Comparison of ENCODE assay signal across 8 cellular contexts in the genomic region with DNA sequence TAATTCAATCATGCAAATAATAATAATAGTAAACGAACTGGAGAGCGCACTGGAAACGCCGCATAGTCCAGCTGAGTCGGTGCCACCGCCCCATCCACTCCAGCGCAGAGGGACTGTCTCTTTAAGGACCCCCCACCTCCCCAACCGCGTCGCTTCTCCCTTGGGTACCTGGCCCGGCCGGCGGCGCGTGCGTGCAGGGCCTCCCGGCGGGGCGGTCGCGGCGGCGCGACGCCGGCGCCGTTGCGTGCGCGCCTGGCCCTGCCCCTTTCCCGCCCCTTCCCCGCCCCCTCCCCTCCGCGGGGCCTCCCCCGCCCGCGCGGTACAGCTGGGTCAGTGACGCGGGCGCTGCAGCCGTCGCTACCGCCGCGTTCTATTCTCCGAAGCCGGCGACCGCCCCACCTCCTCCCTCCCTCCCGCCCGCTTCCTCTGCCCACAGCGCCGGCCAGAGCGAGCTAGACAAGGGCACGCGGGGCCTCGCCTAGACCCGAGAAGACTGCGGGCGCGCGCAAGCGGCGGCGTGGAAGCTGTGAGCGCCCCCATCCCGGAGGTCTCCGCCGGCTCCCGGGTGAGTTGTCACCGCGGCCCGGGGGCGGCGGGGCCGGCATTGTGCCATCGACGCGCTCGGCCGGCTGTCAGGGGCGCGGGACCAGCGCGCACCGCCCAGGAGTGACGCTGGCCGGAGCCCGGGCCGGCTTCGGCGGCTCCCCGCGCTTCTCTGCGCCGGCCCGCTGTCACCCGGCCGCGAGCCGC. TPM values are rescaled to one million over a fixed set of nuclear protein-coding genes. Genes with fewer than 3 reads are reported as not detected.
A peak's percentile ranks its signal among the peaks of the same experiment; 100 is the strongest.
DNase-seq lines count a peak whose midpoint lies in the region; ATAC-seq and TF ChIP-seq lines count a peak whose summit lies in the region.

A gene with protein sequence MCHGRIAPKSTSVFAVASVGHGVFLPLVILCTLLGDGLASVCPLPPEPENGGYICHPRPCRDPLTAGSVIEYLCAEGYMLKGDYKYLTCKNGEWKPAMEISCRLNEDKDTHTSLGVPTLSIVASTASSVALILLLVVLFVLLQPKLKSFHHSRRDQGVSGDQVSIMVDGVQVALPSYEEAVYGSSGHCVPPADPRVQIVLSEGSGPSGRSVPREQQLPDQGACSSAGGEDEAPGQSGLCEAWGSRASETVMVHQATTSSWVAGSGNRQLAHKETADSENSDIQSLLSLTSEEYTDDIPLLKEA (plus strand): TSS at position 333 of the 750 bp plus-strand sequence. CDS start 46,997 bp downstream, outside the sequence.

- peak within 1 kb of the TSS; percentile 89 for H3K4me2 ChIP-seq in IMR-90 (ENCODE audit: low read depth, low read length)
- peak within 1 kb of the TSS; percentile 97 for H3K4me2 ChIP-seq in OCI-LY3 (ENCODE audit: low read length)

- POLR2A ChIA-PET in IMR-90 (lab: Charles Lee; ENCODE audit: unreplicated experiment): interaction anchor here (0.6 kb wide), 2 partner anchors 95 to 309 kb away, joined by 3 to 6 read pairs; no protein-coding TSS in a partner anchor

- H3K18ac ChIP-seq in IMR-90 (ENCODE audit: low read depth, low read length): peak within 1 kb of the TSS; percentile 40

- dilution Hi-C loops in IMR-90 (cut with HindIII; ENCODE audit: low sequenced_read_pairs, unreplicated experiment): no loop called here

- peak within 1 kb of the TSS; percentile 58 for H4K91ac ChIP-seq in IMR-90 (ENCODE audit: insufficient read depth, low read depth, low read length)

- H3K27ac ChIP-seq in IMR-90 (ENCODE audit: insufficient read depth, low read length): peak within 1 kb of the TSS; percentile 85
- H3K27ac ChIP-seq in OCI-LY3 (ENCODE audit: low read length): peak within 1 kb of the TSS; percentile 96

- H2AFZ ChIP-seq in IMR-90 (replicated peaks; ENCODE audit: low read length, poor library complexity): peak within 1 kb of the TSS; percentile 89
- H2AFZ ChIP-seq in OCI-LY3 (ENCODE audit: low read depth, low read length): peak within 1 kb of the TSS; percentile 84

- H3K9me3 ChIP-seq in IMR-90 (ENCODE audit: control insufficient read depth, insufficient read depth, low read length): no peaks in the 10 kb centered on the region
- no peaks in the 10 kb centered on the region for H3K9me3 ChIP-seq in OCI-LY3 (ENCODE audit: insufficient read depth, low read length)
- no peaks in the 10 kb centered on the region for H3K9me3 ChIP-seq in mononuclear cell (ENCODE audit: low read depth, low read length)

- peak within 1 kb of the TSS; percentile 91 to 93 for H4K8ac ChIP-seq in IMR-90 (ENCODE audit: low read depth in 2 of 2, low read length in 2 of 2)

- no peaks in the 10 kb centered on the region for H3K27me3 ChIP-seq in IMR-90 (ENCODE audit: control insufficient read depth, insufficient read depth, low read length)
- no peaks in the 10 kb centered on the region for H3K27me3 ChIP-seq in OCI-LY3 (ENCODE audit: low read depth, low read length)
- H3K27me3 ChIP-seq in mononuclear cell (ENCODE audit: insufficient read depth, low read length): no peaks in the 10 kb centered on the region

- H3K79me1 ChIP-seq in IMR-90 (ENCODE audit: low read depth in 1 of 2, low read length in 2 of 2): peaks cover 18 to 51% of the 10 kb centered on the region in 2 experiments

- peak within 1 kb of the TSS; percentile 92 for H3K4ac ChIP-seq in IMR-90 (ENCODE audit: low read depth, low read length)

- BruUV-seq in IMR-90 (replicated peaks; lab: Mats Ljungman, UMichigan): no TSS peak

- intact Hi-C loops in IMR-90 (cut with micrococcal nuclease): loop anchor here (2.0 to 5.0 kb wide), 2 partner anchors 36 to 107 kb away; no protein-coding TSS in a partner anchor

- H3K4me1 ChIP-seq in IMR-90 (ENCODE audit: control insufficient read depth, insufficient read depth, low read length): peaks cover 20% of the 10 kb centered on the region
- H3K4me1 ChIP-seq in OCI-LY3 (ENCODE audit: low read length): peaks cover 53% of the 10 kb centered on the region
- H3K4me1 ChIP-seq in mononuclear cell (ENCODE audit: insufficient read depth, low read length): peaks cover 54% of the 10 kb centered on the region

- H3K36me3 ChIP-seq in IMR-90 (ENCODE audit: control insufficient read depth, insufficient read depth, low read length) (no peaks in the 10 kb centered on the region), OCI-LY3 (replicated peaks; ENCODE audit: low read depth, low read length) (peaks cover 4% of the 10 kb centered on the region)

- H2AK9ac ChIP-seq in IMR-90 (replicated peaks; ENCODE audit: low read depth, low read length, poor library complexity): peak within 1 kb of the TSS; percentile 96

- H2BK20ac ChIP-seq in IMR-90 (ENCODE audit: low read depth, low read length): peak within 1 kb of the TSS; percentile 36

- ATAC-seq in GM21447 (IDR thresholded peaks at IDR 0.05; ENCODE audit: unreplicated experiment) (peak; percentile 35), IMR-90 (ENCODE audit: low read depth) (peak; percentile 85)

- peak; percentile 86 for TF ChIP-seq POLR2A in IMR-90 (IDR thresholded peaks at IDR 0.05; ENCODE audit: low read depth, low read length)

- H3K4me3 ChIP-seq in IMR-90 (ENCODE audit: insufficient read depth, low read depth, low read length) (peak within 1 kb of the TSS; percentile 80), OCI-LY3 (ENCODE audit: low read length) (peak within 1 kb of the TSS; percentile 97), mononuclear cell (ENCODE audit: low read length) (peak within 1 kb of the TSS; percentile 78)

- TF ChIP-seq CTCF in IMR-90 (conservative IDR thresholded peaks at IDR 0.05; ENCODE audit: low read depth, low read length) (no peak), OCI-LY3 (IDR thresholded peaks at IDR 0.05; ENCODE audit: low read depth, low read length) (no peak)

- in situ Hi-C loops in IMR-90 (cut with MboI; ENCODE audit: low sequenced_read_pairs): no loop called here

- peak within 1 kb of the TSS; percentile 98 for H3K23ac ChIP-seq in IMR-90 (ENCODE audit: low read depth, low read length)

- 0% methylated on average over 9 of the region's 103 CpGs; no CpG with 5 or more reads in 1 of the 2 experiments for WGBS in IMR-90 (ENCODE audit: extremely low coverage in 2 of 2, insufficient read length in 1 of 2), 2 experiments

- peak within 1 kb of the TSS; percentile 65 for H4K5ac ChIP-seq in IMR-90 (ENCODE audit: low read depth, low read length)

- peaks cover 18% of the 10 kb centered on the region for H3K9me1 ChIP-seq in IMR-90 (ENCODE audit: insufficient read depth, low read length)

- H4K20me1 ChIP-seq in IMR-90 (ENCODE audit: insufficient read depth, low read length) (peaks cover 37% of the 10 kb centered on the region), OCI-LY3 (ENCODE audit: insufficient read depth, low read length) (no peaks in the 10 kb centered on the region)

- H2AK5ac ChIP-seq in IMR-90 (ENCODE audit: low read depth, low read length): peak within 1 kb of the TSS; percentile 69

- H3K56ac ChIP-seq in IMR-90 (ENCODE audit: extremely low read depth, insufficient read depth, low read length): peak within 1 kb of the TSS; percentile 87

- no peak for TF ChIP-seq RAD21 in IMR-90 (IDR thresholded peaks at IDR 0.05; ENCODE audit: low read length)

- peaks cover 36% of the 10 kb centered on the region for H3K79me2 ChIP-seq in OCI-LY3 (ENCODE audit: low read length)

- H2BK15ac ChIP-seq in IMR-90 (ENCODE audit: low read depth, low read length): peak within 1 kb of the TSS; percentile 57; the same call in 2 of the 3 replicates

- H3K14ac ChIP-seq in IMR-90 (replicated peaks; ENCODE audit: low read depth, low read length): peak within 1 kb of the TSS; percentile 90

- peak within 1 kb of the TSS; percentile 67 for H2BK120ac ChIP-seq in IMR-90 (ENCODE audit: low read depth, low read length)

- DNase-seq in COR-L47 (lab: John Stamatoyannopoulos, UW) (peak; percentile 94), IMR-90 (peak; percentile 85), activated T-cell treated with anti-CD3 and anti-CD28 coated beads for 24 hours (ENCODE audit: low read depth) (peak; percentile 89), epidermal melanocyte (ENCODE audit: insufficient read length, low spot score) (peak; percentile 84)
- DNase-seq in stimulated activated CD8-positive, alpha-beta memory T cell treated with anti-CD3 and anti-CD28 coated beads, Interleukin-4, amount 100 ng/mL, for 1 hour (ENCODE audit: low read depth in 2 of 2, low spot score in 1 of 2): peak; percentile 69 to 78

- CTCF ChIA-PET in IMR-90 (lab: Yijun Ruan, JAX): interaction anchor here (0.8 to 1.5 kb wide), 3 partner anchors 95 to 116 kb away, joined by 3 to 5 read pairs (median 3); no protein-coding TSS in a partner anchor

- H2BK5ac ChIP-seq in IMR-90 (ENCODE audit: low read depth, low read length, poor library complexity, severe bottlenecking): peak within 1 kb of the TSS; percentile 81

- H3K9ac ChIP-seq in IMR-90 (ENCODE audit: low read depth, low read length) (peak within 1 kb of the TSS; percentile 94), OCI-LY3 (ENCODE audit: low read length) (peak within 1 kb of the TSS; percentile 99)

TF ChIP-seq in IMR-90, 13 proteins besides CTCF, POLR2A, EP300 and RAD21:
- peak; percentile 77; the same call in 1 of the 2 replicates for TF ChIP-seq MAZ (IDR thresholded peaks at IDR 0.05; ENCODE audit: borderline replicate concordance, low read depth, low read length)
- TF ChIP-seq BHLHE40 (IDR thresholded peaks at IDR 0.05; ENCODE audit: low read depth, low read length): peak; percentile 68
- TF ChIP-seq MAFK (IDR thresholded peaks at IDR 0.05; ENCODE audit: low read depth, low read length): no peak
- TF ChIP-seq MXI1 (IDR thresholded peaks at IDR 0.05; ENCODE audit: borderline replicate concordance, low read depth, low read length): 0 out of 2 replicates have a peak, but pooled peaks have one; percentile 44
TF ChIP-seq in IMR-90: peak in this region for 3.

RNA-seq across cellular contexts. Expression of the gene that starts here (rescaled TPM):
- total RNA-seq in IMR-90 (2012; rRNA removed) (2.3 and 2.5 TPM in 2 replicates), mononuclear cell (63.2 TPM)
- polyA plus RNA-seq in IMR-90 (2012; rRNA removed): 10.1 and 10.4 TPM in 2 replicates
- polyA plus RNA-seq in IMR-90 (2012; cell fraction: cytosol; rRNA removed): 5.9 and 7.7 TPM in 2 replicates
- polyA plus RNA-seq in IMR-90 (2012; cell fraction: nucleus; rRNA removed; ENCODE audit: low replicate concordance): 21.8 and 29.0 TPM in 2 replicates

Comparison
In these comparisons a context has a peak if more than half of its experiments do, and no peak if none do; other contexts are left out.
1. Peak in every context shown above with its lines: DNase-seq, ATAC-seq, H3K4me3 ChIP-seq and H3K27ac ChIP-seq.
2. RNA of the gene that starts here (total RNA-seq): 63.2 TPM in mononuclear cell (single experiment); 2.3 to 2.5 TPM in IMR-90; every median in the first group is over 10 times any median in the second.